In genomic region chr2:98761267-98761781, GRCh38 we compare ENCODE assay signal across 11 cellular contexts. TPM values are rescaled to one million over a fixed set of nuclear protein-coding genes. Genes with fewer than 3 reads are reported as not detected.
DNase-seq lines count a peak whose midpoint lies in the region; ATAC-seq and TF ChIP-seq lines count a peak whose summit lies in the region.
"Had no signal": no experiment of that assay in that cellular context is flagged by ENCODE, and none has a peak within 500 bp of the region (broad histone marks: within the 10 kb centered on the region; RNA-seq: fewer than 3 reads in every experiment).

No MANE protein-coding gene starts in this region.

- DNase-seq in activated gamma-delta T cell treated with Interleukin-2 at 50 U/mL for 16 hours (peak; percentile 23), activated gamma-delta T cell (lab: John Stamatoyannopoulos, UW) (no peak), dedifferentiated amniotic fluid mesenchymal stem cell (ENCODE audit: extremely low spot score) (no peak), neural progenitor cell (ENCODE audit: low spot score) (no peak)
- DNase-seq in activated naive CD4-positive, alpha-beta T cell treated with anti-CD3 and anti-CD28 coated beads for 36 hours: peak; percentile 92
- peak in 8 of 9 donors; percentile 47 to 78 (median 62) for DNase-seq in naive thymus-derived CD4-positive, alpha-beta T cell
- DNase-seq: NCI-H2029 had no signal

- no peaks in the 10 kb centered on the region for H3K27me3 ChIP-seq in naive thymus-derived CD4-positive, alpha-beta T cell (ENCODE audit: control insufficient read depth in 2 of 2, insufficient read depth in 2 of 2, low read length in 2 of 2)
- no peaks in the 10 kb centered on the region for H3K27me3 ChIP-seq in neural progenitor cell

- no peak overlapping the region for H3K4me2 ChIP-seq in neural progenitor cell
- H3K4me2 ChIP-seq: A549 had no signal

- H3K4me3 Mint-ChIP-seq in activated naive CD4-positive, alpha-beta T cell treated with anti-CD3 and anti-CD28 coated beads for 36 hours: peak overlapping the region; percentile 58
- H3K4me3 Mint-ChIP-seq in naive thymus-derived CD4-positive, alpha-beta T cell: peak overlapping the region; percentile 35 to 98 (median 70)
- H3K4me3 Mint-ChIP-seq in neural progenitor cell: no peak overlapping the region

- peaks cover 45 to 63% of the 10 kb centered on the region in 2 donors for H3K4me1 ChIP-seq in naive thymus-derived CD4-positive, alpha-beta T cell (ENCODE audit: control insufficient read depth in 2 of 2, insufficient read depth in 2 of 2, low read length in 2 of 2)
- H3K4me1 ChIP-seq in neural progenitor cell: no peaks in the 10 kb centered on the region

- H3K9me3 Mint-ChIP-seq in activated naive CD4-positive, alpha-beta T cell treated with anti-CD3 and anti-CD28 coated beads for 36 hours: no peaks in the 10 kb centered on the region
- peaks cover 0 to 4% (median 0%) of the 10 kb centered on the region in 11 donors for H3K9me3 Mint-ChIP-seq in naive thymus-derived CD4-positive, alpha-beta T cell
- H3K9me3 Mint-ChIP-seq in neural progenitor cell: no peaks in the 10 kb centered on the region

- H3K4me1 Mint-ChIP-seq in activated naive CD4-positive, alpha-beta T cell treated with anti-CD3 and anti-CD28 coated beads for 36 hours (ENCODE audit: low read depth): peaks cover 65% of the 10 kb centered on the region
- peaks cover 53 to 80% (median 69%) of the 10 kb centered on the region in 7 donors for H3K4me1 Mint-ChIP-seq in naive thymus-derived CD4-positive, alpha-beta T cell
- H3K4me1 Mint-ChIP-seq in neural progenitor cell: peaks cover 6% of the 10 kb centered on the region

- H3K27me3 Mint-ChIP-seq in activated naive CD4-positive, alpha-beta T cell treated with anti-CD3 and anti-CD28 coated beads for 36 hours (ENCODE audit: low read depth): no peaks in the 10 kb centered on the region
- H3K27me3 Mint-ChIP-seq in naive thymus-derived CD4-positive, alpha-beta T cell: no peaks in the 10 kb centered on the region
- peaks cover 4% of the 10 kb centered on the region for H3K27me3 Mint-ChIP-seq in neural progenitor cell (ENCODE audit: insufficient read depth, low read depth)

- H3K9ac ChIP-seq in neural progenitor cell: no peak overlapping the region

- peak overlapping the region; percentile 88 for H3K27ac Mint-ChIP-seq in activated naive CD4-positive, alpha-beta T cell treated with anti-CD3 and anti-CD28 coated beads for 36 hours
- peak overlapping the region; percentile 86 to 99 (median 93) for H3K27ac Mint-ChIP-seq in naive thymus-derived CD4-positive, alpha-beta T cell
- H3K27ac Mint-ChIP-seq in neural progenitor cell: no peak overlapping the region

- H2AFZ ChIP-seq in neural progenitor cell (replicated peaks): no peak overlapping the region

- no peaks in the 10 kb centered on the region for H4K20me1 ChIP-seq in neural progenitor cell (ENCODE audit: low read depth)

- no peaks in the 10 kb centered on the region for H3K9me3 ChIP-seq in naive thymus-derived CD4-positive, alpha-beta T cell (ENCODE audit: control insufficient read depth in 2 of 3, low read length in 3 of 3)
- H3K9me3 ChIP-seq in neural progenitor cell (ENCODE audit: low read depth): no peaks in the 10 kb centered on the region
- H3K9me3 ChIP-seq: A549, thoracic aorta had no signal

- CTCF ChIA-PET in activated naive CD4-positive, alpha-beta T cell treated with anti-CD3 and anti-CD28 coated beads for 36 hours (lab: Charles Lee): interaction anchor here (0.5 to 0.7 kb wide), 2 partner anchors 60 to 97 kb away, joined by 3 read pairs; no protein-coding TSS in a partner anchor
- CTCF ChIA-PET in naive thymus-derived CD4-positive, alpha-beta T cell (lab: Charles Lee): interaction anchor here (0.8 kb wide), 1 partner anchor 23 kb away, joined by 3 read pairs; no protein-coding TSS in a partner anchor

- no peaks in the 10 kb centered on the region for H3K36me3 ChIP-seq in naive thymus-derived CD4-positive, alpha-beta T cell (ENCODE audit: control insufficient read depth in 2 of 3, insufficient read depth in 3 of 3, low read length in 3 of 3)
- no peaks in the 10 kb centered on the region for H3K36me3 ChIP-seq in neural progenitor cell
- H3K36me3 ChIP-seq: thoracic aorta had no signal

- H3K79me2 ChIP-seq in neural progenitor cell (ENCODE audit: low read depth): no peaks in the 10 kb centered on the region

- H3K27ac ChIP-seq in naive thymus-derived CD4-positive, alpha-beta T cell (ENCODE audit: low read depth, low read length): peak overlapping the region; percentile 63
- H3K27ac ChIP-seq in neural progenitor cell: no peak overlapping the region
- H3K27ac ChIP-seq: A549, thoracic aorta had no signal

- intact Hi-C loops in activated naive CD4-positive, alpha-beta T cell treated with anti-CD3 and anti-CD28 coated beads for 36 hours (cut with micrococcal nuclease): loop anchor here (1.0 to 2.0 kb wide), 3 partner anchors 10 to 69 kb away; no protein-coding TSS in a partner anchor
- intact Hi-C loops in naive thymus-derived CD4-positive, alpha-beta T cell (cut with micrococcal nuclease): loop anchor here in 1 of 2 donors (1.0 to 10.0 kb wide), 2 partner anchors 25 to 393 kb away; partner anchors contain the start of genes LIPT1 and TSGA10

- H3K36me3 Mint-ChIP-seq in activated naive CD4-positive, alpha-beta T cell treated with anti-CD3 and anti-CD28 coated beads for 36 hours (ENCODE audit: low read depth): no peaks in the 10 kb centered on the region
- peaks cover 0 to 20% (median 3%) of the 10 kb centered on the region in 5 donors for H3K36me3 Mint-ChIP-seq in naive thymus-derived CD4-positive, alpha-beta T cell
- no peaks in the 10 kb centered on the region for H3K36me3 Mint-ChIP-seq in neural progenitor cell

- H3K4me3 ChIP-seq in naive thymus-derived CD4-positive, alpha-beta T cell (ENCODE audit: low read length): peak overlapping the region; percentile 15
- H3K4me3 ChIP-seq in neural progenitor cell: no peak overlapping the region
- H3K4me3 ChIP-seq: A549, thoracic aorta had no signal

- peak; percentile 44 for ATAC-seq in naive thymus-derived CD4-positive, alpha-beta T cell
- ATAC-seq in GM21723 (IDR thresholded peaks at IDR 0.05; ENCODE audit: unreplicated experiment) (no peak), HG02981 (IDR thresholded peaks at IDR 0.05; ENCODE audit: unreplicated experiment) (no peak)
- ATAC-seq: A549 had no signal

- H3F3A ChIP-seq in neural progenitor cell (ENCODE audit: low read depth): no peaks in the 10 kb centered on the region

- no peak for TF ChIP-seq CTCF in neural progenitor cell (IDR thresholded peaks at IDR 0.05)

- POLR2A ChIA-PET in naive thymus-derived CD4-positive, alpha-beta T cell (lab: Charles Lee): interaction anchor here (1.0 to 7.6 kb wide), 3 partner anchors 9 to 112 kb away, joined by 3 to 310 read pairs (median 23); partner anchors contain the start of gene MGAT4A

RNA-seq across cellular contexts. Expression of gene MGAT4A, which starts 30.4 kb away (rescaled TPM):
- 10 to 100 TPM; 85.5 to 87.5 TPM for total RNA-seq in activated naive CD4-positive, alpha-beta T cell treated with anti-CD3 and anti-CD28 coated beads for 36 hours
- total RNA-seq in naive thymus-derived CD4-positive, alpha-beta T cell: 100 to 1,000 TPM; 125 to 308 (median 240) TPM
- polyA plus RNA-seq in naive thymus-derived CD4-positive, alpha-beta T cell: 100 to 1,000 TPM; 262 to 349 TPM
- 6.1 and 8.0 TPM in 2 replicates for total RNA-seq in neural progenitor cell (ENCODE audit: low replicate concordance)

Comparison
In these comparisons a context has a peak if more than half of its experiments do, and no peak if none do; other contexts are left out.
1. DNase-seq: peak in activated gamma-delta T cell treated with Interleukin-2 at 50 U/mL for 16 hours (single experiment), activated naive CD4-positive, alpha-beta T cell treated with anti-CD3 and anti-CD28 coated beads for 36 hours (single experiment) and naive thymus-derived CD4-positive, alpha-beta T cell (8 of 9); none in activated gamma-delta T cell (single experiment), dedifferentiated amniotic fluid mesenchymal stem cell (single experiment) and neural progenitor cell (single experiment).